In the genomic region with DNA sequence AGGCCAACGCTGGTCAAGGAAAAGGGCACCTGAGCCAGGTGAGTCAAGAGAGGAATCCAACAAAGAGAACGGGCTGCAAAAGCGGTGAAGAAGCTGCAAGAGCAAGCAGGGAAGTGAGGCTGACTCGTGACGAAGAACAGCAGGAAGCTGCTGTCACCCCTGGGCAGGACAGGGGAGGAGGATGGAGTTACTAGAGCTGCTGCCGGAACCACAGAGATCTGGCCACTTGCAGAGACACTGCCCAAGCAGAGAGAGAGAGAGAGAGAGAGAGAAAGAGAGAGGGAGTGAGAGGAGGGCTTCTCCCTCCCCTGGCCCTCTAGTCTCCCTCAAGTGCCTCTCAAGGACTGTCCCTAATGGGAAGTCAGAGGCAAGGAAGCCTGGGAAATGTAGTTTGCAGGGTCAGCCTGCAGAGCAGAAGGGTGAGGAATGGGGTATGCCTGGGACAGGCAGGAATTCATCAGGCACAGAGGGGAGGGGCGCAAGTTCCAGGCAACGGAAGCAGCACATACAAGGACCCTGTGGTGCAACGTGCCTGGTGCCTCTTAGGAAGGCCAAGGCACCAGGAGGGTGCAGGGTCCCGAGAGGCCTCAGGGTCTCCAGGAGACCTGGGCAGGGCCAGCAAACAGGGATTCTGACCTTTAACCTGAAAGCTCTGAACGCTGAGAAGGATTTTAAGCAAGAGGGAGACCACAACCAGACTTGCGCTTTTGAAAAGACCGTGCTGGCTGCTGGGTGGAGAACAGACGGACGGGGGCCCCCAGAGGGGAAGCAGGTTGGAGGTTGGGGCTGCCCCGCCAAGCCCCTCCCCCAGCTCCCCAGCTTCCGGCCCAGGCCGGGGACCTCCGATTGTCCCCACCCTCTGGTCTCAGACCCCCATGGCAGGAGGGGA, we compare ENCODE assay signal across 9 cellular contexts. TPM values are rescaled to one million over a fixed set of nuclear protein-coding genes. Genes with fewer than 3 reads are reported as not detected.
DNase-seq lines count a peak whose midpoint lies in the region; ATAC-seq and TF ChIP-seq lines count a peak whose summit lies in the region.
"Had no signal": no experiment of that assay in that cellular context is flagged by ENCODE, and none has a peak within 500 bp of the region (broad histone marks: within the 10 kb centered on the region; RNA-seq: fewer than 3 reads in every experiment).

No MANE protein-coding gene starts in this region.

- peaks cover 0 to 15% (median 4%) of the 10 kb centered on the region in 4 donors for H3K4me1 Mint-ChIP-seq in CD4-positive, CD25-positive, alpha-beta regulatory T cell
- peaks cover 65% of the 10 kb centered on the region for H3K4me1 Mint-ChIP-seq in mesothelial cell of epicardium

- no peaks in the 10 kb centered on the region for H3K4me1 ChIP-seq in CD4-positive, CD25-positive, alpha-beta regulatory T cell (ENCODE audit: control insufficient read depth, insufficient read depth, low read length, poor library complexity, severe bottlenecking)
- H3K4me1 ChIP-seq in foreskin keratinocyte, result peaks cover 7% of the 10 kb centered on the region

- peak; percentile 29 to 60 for ATAC-seq in CD4-positive, CD25-positive, alpha-beta regulatory T cell (ENCODE audit: low read depth in 2 of 2)
- peak; percentile 69 to 78 for ATAC-seq in activated naive CD4-positive, alpha-beta T cell treated with anti-CD3 and anti-CD28 coated beads, Interleukin-2, amount 50 U/mL, for 72 hours
- no peak for ATAC-seq in HG03521 (IDR thresholded peaks at IDR 0.05; ENCODE audit: unreplicated experiment)
- ATAC-seq in foreskin keratinocyte, result no peak
- ATAC-seq in GM19328 (IDR thresholded peaks at IDR 0.05; ENCODE audit: unreplicated experiment), result no peak

- H3K36me3 ChIP-seq in CD4-positive, CD25-positive, alpha-beta regulatory T cell (ENCODE audit: control insufficient read depth, insufficient read depth, low read length), result no peaks in the 10 kb centered on the region

- peak in 2 of 3 donors; percentile 20 to 63 for DNase-seq in CD4-positive, CD25-positive, alpha-beta regulatory T cell
- peak; percentile 16 for DNase-seq in KG1 (lab: John Stamatoyannopoulos, UW)
- peak in 1 of 2 donors; percentile 19 for DNase-seq in activated naive CD4-positive, alpha-beta T cell treated with anti-CD3 and anti-CD28 coated beads, Interleukin-2, amount 50 U/mL, for 72 hours (ENCODE audit: low spot score in 2 of 2)
- no peak for DNase-seq in mesothelial cell of epicardium (ENCODE audit: low spot score in 2 of 2, unreplicated experiment in 2 of 2)
- DNase-seq in foreskin keratinocyte, result no peak
- no peak for DNase-seq in AG20443 (ENCODE audit: low spot score)
- DNase-seq: caudate nucleus had no signal

- H3K27ac Mint-ChIP-seq in CD4-positive, CD25-positive, alpha-beta regulatory T cell, result peak overlapping the region; percentile 85 to 91 (median 89)
- peak overlapping the region; percentile 80 to 96 for H3K27ac Mint-ChIP-seq in activated naive CD4-positive, alpha-beta T cell treated with anti-CD3 and anti-CD28 coated beads, Interleukin-2, amount 50 U/mL, for 72 hours
- H3K27ac Mint-ChIP-seq in mesothelial cell of epicardium, result peak overlapping the region; percentile 64

- H3K27me3 ChIP-seq in CD4-positive, CD25-positive, alpha-beta regulatory T cell (ENCODE audit: control insufficient read depth, insufficient read depth, low read length), result no peaks in the 10 kb centered on the region
- peaks cover 29% of the 10 kb centered on the region for H3K27me3 ChIP-seq in foreskin keratinocyte

- no peaks in the 10 kb centered on the region for H3K9me3 ChIP-seq in CD4-positive, CD25-positive, alpha-beta regulatory T cell (ENCODE audit: control insufficient read depth in 2 of 2, low read length in 2 of 2)

- H3K4me3 Mint-ChIP-seq in CD4-positive, CD25-positive, alpha-beta regulatory T cell, result peak overlapping the region in 3 of 4 donors; percentile 50 to 91 (median 84)
- H3K4me3 Mint-ChIP-seq in mesothelial cell of epicardium, result peak overlapping the region; percentile 34

- H3K9me3 Mint-ChIP-seq in CD4-positive, CD25-positive, alpha-beta regulatory T cell, result no peaks in the 10 kb centered on the region
- H3K9me3 Mint-ChIP-seq in activated naive CD4-positive, alpha-beta T cell treated with anti-CD3 and anti-CD28 coated beads, Interleukin-2, amount 50 U/mL, for 72 hours, result no peaks in the 10 kb centered on the region
- no peaks in the 10 kb centered on the region for H3K9me3 Mint-ChIP-seq in mesothelial cell of epicardium

- H3K27me3 Mint-ChIP-seq in CD4-positive, CD25-positive, alpha-beta regulatory T cell, result no peaks in the 10 kb centered on the region
- H3K27me3 Mint-ChIP-seq in mesothelial cell of epicardium (ENCODE audit: low read depth), result no peaks in the 10 kb centered on the region

- H3K4me3 ChIP-seq in CD4-positive, CD25-positive, alpha-beta regulatory T cell (ENCODE audit: low read depth, low read length), result peak overlapping the region; percentile 26

- no peak overlapping the region for H3K27ac ChIP-seq in CD4-positive, CD25-positive, alpha-beta regulatory T cell (ENCODE audit: insufficient read depth, low read length, poor library complexity, severe bottlenecking)
- no peak overlapping the region for H3K27ac ChIP-seq in foreskin keratinocyte

- TF ChIP-seq CTCF in mesothelial cell of epicardium (IDR thresholded peaks at IDR 0.05; ENCODE audit: unreplicated experiment) (no peak), foreskin keratinocyte (conservative IDR thresholded peaks at IDR 0.05) (no peak)

- no peaks in the 10 kb centered on the region for H3K36me3 Mint-ChIP-seq in CD4-positive, CD25-positive, alpha-beta regulatory T cell
- H3K36me3 Mint-ChIP-seq in activated naive CD4-positive, alpha-beta T cell treated with anti-CD3 and anti-CD28 coated beads, Interleukin-2, amount 50 U/mL, for 72 hours, result no peaks in the 10 kb centered on the region
- H3K36me3 Mint-ChIP-seq in mesothelial cell of epicardium, result no peaks in the 10 kb centered on the region

RNA-seq across cellular contexts. Expression of a gene that starts 45.8 kb away (rescaled TPM):
- not detected for total RNA-seq in CD4-positive, CD25-positive, alpha-beta regulatory T cell
- not detected for polyA plus RNA-seq in CD4-positive, CD25-positive, alpha-beta regulatory T cell
- total RNA-seq in activated naive CD4-positive, alpha-beta T cell treated with anti-CD3 and anti-CD28 coated beads, Interleukin-2, amount 50 U/mL, for 72 hours, result not detected
- not detected in 3 replicates for total RNA-seq in mesothelial cell of epicardium
- not detected in 2 replicates for total RNA-seq in foreskin keratinocyte
- not detected in 2 replicates for polyA plus RNA-seq in foreskin keratinocyte

Comparison
In these comparisons a context has a peak if more than half of its experiments do, and no peak if none do; other contexts are left out.
1. ATAC-seq: peak in CD4-positive, CD25-positive, alpha-beta regulatory T cell (2 of 2) and activated naive CD4-positive, alpha-beta T cell treated with anti-CD3 and anti-CD28 coated beads, Interleukin-2, amount 50 U/mL, for 72 hours (2 of 2); none in HG03521 (single experiment), foreskin keratinocyte (single experiment) and GM19328 (single experiment).
2. DNase-seq: peak in CD4-positive, CD25-positive, alpha-beta regulatory T cell (2 of 3) and KG1 (single experiment); none in mesothelial cell of epicardium (0 of 2), foreskin keratinocyte (0 of 2) and AG20443 (single experiment).
3. Peak in every context shown above with its lines, with median percentiles within 50 percentile points of each other: H3K27ac Mint-ChIP-seq.